14 cellular contexts compared by ENCODE assay signal in genomic region chr12:13161172-13161571, GRCh38. TPM values are rescaled to one million over a fixed set of nuclear protein-coding genes. Genes with fewer than 3 reads are reported as not detected.
A peak's percentile ranks its signal among the peaks of the same experiment; 100 is the strongest.
DNase-seq lines count a peak whose midpoint lies in the region; ATAC-seq, FAIRE-seq and TF ChIP-seq lines count a peak whose summit lies in the region.
"Had no signal": no experiment of that assay in that cellular context is flagged by ENCODE, and none has a peak within 500 bp of the region (broad histone marks: within the 10 kb centered on the region; RNA-seq: fewer than 3 reads in every experiment).

No MANE protein-coding gene starts in this region.

- no peaks in the 10 kb centered on the region for H4K20me1 ChIP-seq in MM.1S (ENCODE audit: insufficient read depth, low read length)

- H3K4me1 Mint-ChIP-seq in chondrocyte (ENCODE audit: low read depth): peaks cover 23% of the 10 kb centered on the region

- H3K4me2 ChIP-seq in MM.1S (ENCODE audit: low read depth, low read length) (no peak overlapping the region), trophoblast cell (ENCODE audit: low read length) (no peak overlapping the region)

- H4K8ac ChIP-seq in trophoblast cell (ENCODE audit: low read depth, low read length): no peak overlapping the region

- WGBS in trophoblast cell (ENCODE audit: extremely low coverage, insufficient coverage, insufficient read length): no CpG with 5 or more reads among the region's 3 CpGs

- no peaks in the 10 kb centered on the region for H3K36me3 Mint-ChIP-seq in chondrocyte (ENCODE audit: low read depth)

- H3K4me1 ChIP-seq in MM.1S (ENCODE audit: low read length): peaks cover 17% of the 10 kb centered on the region
- H3K4me1 ChIP-seq in trophoblast cell (ENCODE audit: control insufficient read depth in 1 of 2, insufficient read depth in 2 of 2, low read length in 2 of 2): peaks cover 13 to 23% of the 10 kb centered on the region in 2 experiments
- H3K4me1 ChIP-seq: prostate gland had no signal

- H3K27me3 ChIP-seq in MM.1S (replicated peaks; ENCODE audit: insufficient read depth, low read length): no peaks in the 10 kb centered on the region
- H3K27me3 ChIP-seq in trophoblast cell (ENCODE audit: insufficient read depth, low read length): no peaks in the 10 kb centered on the region

- FAIRE-seq in G401.6 (lab: Jason Lieb, UNC): peak; percentile 93

- no peak overlapping the region for H3K27ac Mint-ChIP-seq in chondrocyte (ENCODE audit: unreplicated experiment)

- H3K9me2 ChIP-seq in MM.1S (replicated peaks; ENCODE audit: insufficient read depth, low read length): no peaks in the 10 kb centered on the region

- no peak for ATAC-seq in GM21381 (IDR thresholded peaks at IDR 0.05; ENCODE audit: unreplicated experiment)

- H3K9me3 Mint-ChIP-seq in chondrocyte (ENCODE audit: low read depth): no peaks in the 10 kb centered on the region

- H3K27ac ChIP-seq in MM.1S (ENCODE audit: low read length) (no peak overlapping the region), trophoblast cell (ENCODE audit: low read depth, low read length) (no peak overlapping the region)
- H3K27ac ChIP-seq: prostate gland had no signal

- H3K23ac ChIP-seq in trophoblast cell (ENCODE audit: low read length): no peak overlapping the region

- H2BK120ac ChIP-seq in trophoblast cell (ENCODE audit: insufficient read depth, low read length, poor library complexity): no peak overlapping the region

- H4K91ac ChIP-seq in trophoblast cell (ENCODE audit: low read depth, low read length): no peak overlapping the region

- peaks cover 18% of the 10 kb centered on the region for H3K79me1 ChIP-seq in trophoblast cell (ENCODE audit: low read length)

- no peak overlapping the region for H3K4ac ChIP-seq in trophoblast cell (ENCODE audit: low read depth, low read length)

- H3F3A ChIP-seq in MM.1S (ENCODE audit: insufficient read depth, low read length): peaks cover 13% of the 10 kb centered on the region

- no peaks in the 10 kb centered on the region for H3K36me3 ChIP-seq in MM.1S (replicated peaks; ENCODE audit: insufficient read depth, low read length)
- H3K36me3 ChIP-seq in trophoblast cell (ENCODE audit: control insufficient read depth in 1 of 2, insufficient read depth in 2 of 2, low read length in 2 of 2): no peaks in the 10 kb centered on the region
- H3K36me3 ChIP-seq: prostate gland had no signal

- H2AFZ ChIP-seq in MM.1S (ENCODE audit: low read length) (no peak overlapping the region), trophoblast cell (ENCODE audit: insufficient read depth, low read length, poor library complexity) (no peak overlapping the region)

- peak overlapping the region; percentile 3 for H2BK12ac ChIP-seq in trophoblast cell (ENCODE audit: low read length)

- no peak overlapping the region for H2BK5ac ChIP-seq in trophoblast cell (ENCODE audit: low read depth, low read length, poor library complexity)

- no peak overlapping the region for H3K14ac ChIP-seq in trophoblast cell (ENCODE audit: low read length)

- H3K18ac ChIP-seq in trophoblast cell (ENCODE audit: low read length): no peak overlapping the region

- H3K4me3 ChIP-seq in MM.1S (ENCODE audit: low read length) (no peak overlapping the region), trophoblast cell (ENCODE audit: low read depth, low read length) (no peak overlapping the region)
- H3K4me3 ChIP-seq: lung, prostate gland had no signal

- H3K27me3 Mint-ChIP-seq in chondrocyte (ENCODE audit: low read depth): no peaks in the 10 kb centered on the region

- TF ChIP-seq CTCF in MM.1S (IDR thresholded peaks at IDR 0.05; ENCODE audit: low read length) (peak; percentile 29), chondrocyte (IDR thresholded peaks at IDR 0.05) (peak; percentile 70)

- H3K79me2 ChIP-seq in MM.1S (ENCODE audit: low read length) (no peaks in the 10 kb centered on the region), trophoblast cell (ENCODE audit: control insufficient read depth, insufficient read depth, low read length, poor library complexity) (no peaks in the 10 kb centered on the region)

- no peak overlapping the region for H4K12ac ChIP-seq in trophoblast cell (ENCODE audit: low read depth, low read length)

- H2AK5ac ChIP-seq in trophoblast cell (ENCODE audit: low read length): no peak overlapping the region

- H3K4me3 Mint-ChIP-seq in chondrocyte (ENCODE audit: unreplicated experiment): no peak overlapping the region

- H3K9ac ChIP-seq in MM.1S (ENCODE audit: low read length): no peak overlapping the region
- no peak overlapping the region for H3K9ac ChIP-seq in trophoblast cell (ENCODE audit: low read length)

- H3K9me3 ChIP-seq in MM.1S (replicated peaks; ENCODE audit: insufficient read depth, low read length) (no peaks in the 10 kb centered on the region), trophoblast cell (ENCODE audit: insufficient read depth, low read depth, low read length) (no peaks in the 10 kb centered on the region)
- H3K9me3 ChIP-seq: prostate gland had no signal

- no peak for DNase-seq in MM.1S
- DNase-seq in chondrocyte (ENCODE audit: low spot score): no peak
- no peak for DNase-seq in trophoblast cell
- no peak for DNase-seq in amniotic stem cell (lab: John Stamatoyannopoulos, UW)
- DNase-seq in NOMO-1 (lab: John Stamatoyannopoulos, UW; ENCODE audit: unreplicated experiment in 2 of 2): no peak
- no peak for DNase-seq in DMS153 treated with DMSO at 0.1 percent for 48 hours (lab: John Stamatoyannopoulos, UW; ENCODE audit: unreplicated experiment)
- DNase-seq: activated CD4-positive, alpha-beta T cell treated with anti-CD3 and anti-CD28 coated beads, Interleukin-2, amount 50 U/mL, for 4 hours; cortex of kidney; NCI-H82; T-helper 1 cell had no signal

RNA-seq across cellular contexts. Expression of gene EMP1, which starts 35.4 kb away (rescaled TPM):
- total RNA-seq in chondrocyte: 30.7 to 58.3 TPM (median 35.7 TPM) in 3 replicates
- polyA plus RNA-seq in trophoblast cell (2013): 10.1 and 10.7 TPM in 2 replicates

RNA-seq across cellular contexts. Expression of gene GSG1, which starts 57.7 kb away (rescaled TPM):
- 0.36 to 0.38 TPM in 2 of 3 replicates, not detected in the other for total RNA-seq in chondrocyte
- 0.03 TPM in 1 of 2 replicates, not detected in the other for polyA plus RNA-seq in trophoblast cell (2013)
- total RNA-seq: lung had no signal
- polyA plus RNA-seq: lung had no signal
